Comparison of ENCODE assay signal across 9 cellular contexts in genomic region chr1:159406821-159407220, GRCh38. TPM values are rescaled to one million over a fixed set of nuclear protein-coding genes. Genes with fewer than 3 reads are reported as not detected.
"Had no signal": no experiment of that assay in that cellular context is flagged by ENCODE, and none has a peak within 500 bp of the region (broad histone marks: within the 10 kb centered on the region; RNA-seq: fewer than 3 reads in every experiment).

No MANE protein-coding gene starts in this region.

- ATAC-seq: GM12878 had no signal

- DNase-seq: GDM1, GF-D8 had no signal

- FAIRE-seq: G401.6, GM12878, GM12891, GM12892, GM18507, GM19239 had no signal

RNA-seq across cellular contexts. Expression of gene OR10J4, which starts 25.2 kb away (rescaled TPM):
- total RNA-seq: G401, GM12878 had no signal

RNA-seq across cellular contexts. Expression of gene OR10J1, which starts 32.7 kb away (rescaled TPM):
- total RNA-seq: G401, GM12878 had no signal
